In the genomic region with DNA sequence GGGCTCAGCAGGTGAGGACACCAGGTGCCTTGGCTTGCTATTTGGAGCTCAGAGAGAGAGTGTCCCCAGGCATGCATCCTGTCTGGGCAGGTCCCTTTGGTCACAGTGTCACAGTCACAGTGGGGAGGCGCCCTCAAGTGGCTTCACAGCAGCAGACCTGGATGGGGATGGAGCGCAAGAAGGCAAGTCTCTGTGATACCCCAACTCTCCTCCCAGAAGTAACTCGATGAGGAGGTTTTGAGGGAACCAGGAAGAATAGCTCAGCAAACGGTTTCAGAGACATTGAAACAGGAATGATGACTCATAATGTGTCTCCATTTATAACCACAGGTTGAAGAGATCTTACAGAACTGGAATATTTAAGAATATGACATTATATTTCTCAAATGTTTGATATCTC, we compare ENCODE assay signal across 8 cellular contexts.
DNase-seq lines count a peak whose midpoint lies in the region; ATAC-seq and TF ChIP-seq lines count a peak whose summit lies in the region.

No MANE protein-coding gene starts in this region.

- peak; percentile 73 for ATAC-seq in HG02759 (IDR thresholded peaks at IDR 0.05; ENCODE audit: unreplicated experiment)

- peak; percentile 72 for TF ChIP-seq CTCF in GM12873 (IDR thresholded peaks at IDR 0.05; ENCODE audit: insufficient read depth, low read depth, low read length, missing control alignments)
- peak in 2 of 3 donors; percentile 15 to 63 for TF ChIP-seq CTCF in breast epithelium (IDR thresholded peaks at IDR 0.05)

- no peak overlapping the region for H3K27ac ChIP-seq in breast epithelium

- H3K27me3 ChIP-seq in breast epithelium = peaks cover 0 to 24% of the 10 kb centered on the region in 2 donors

- no peak overlapping the region for H3K4me3 ChIP-seq in breast epithelium

- no peaks in the 10 kb centered on the region for H3K4me1 ChIP-seq in breast epithelium

- H3K9me3 ChIP-seq in breast epithelium = no peaks in the 10 kb centered on the region

- TF ChIP-seq POLR2A in breast epithelium (IDR thresholded peaks at IDR 0.05) = no peak

- DNase-seq in 8988T (peak; percentile 42), NCI-H526 treated with DMSO at 0.1 percent for 48 hours (lab: John Stamatoyannopoulos, UW) (peak; percentile 32), breast epithelium (ENCODE audit: low spot score in 2 of 2) (peak in 1 of 2 donors; percentile 66), lung microvascular endothelial cell (ENCODE audit: low read depth in 2 of 2) (peak; percentile 63 to 71), NCI-H1092 (lab: John Stamatoyannopoulos, UW) (no peak), NCI-H1048 (lab: John Stamatoyannopoulos, UW) (no peak)

- intact Hi-C loops in breast epithelium (cut with DNase I; ENCODE audit: low total_unique reads) = no loop called here

- no peaks in the 10 kb centered on the region for H3K36me3 ChIP-seq in breast epithelium

Comparison
In these comparisons a context has a peak if more than half of its experiments do, and no peak if none do; other contexts are left out.
1. DNase-seq: peak in 8988T (single experiment), NCI-H526 treated with DMSO at 0.1 percent for 48 hours (single experiment) and lung microvascular endothelial cell (2 of 2); none in NCI-H1092 (single experiment) and NCI-H1048 (single experiment).